8 cellular contexts compared by ENCODE assay signal in the genomic region with DNA sequence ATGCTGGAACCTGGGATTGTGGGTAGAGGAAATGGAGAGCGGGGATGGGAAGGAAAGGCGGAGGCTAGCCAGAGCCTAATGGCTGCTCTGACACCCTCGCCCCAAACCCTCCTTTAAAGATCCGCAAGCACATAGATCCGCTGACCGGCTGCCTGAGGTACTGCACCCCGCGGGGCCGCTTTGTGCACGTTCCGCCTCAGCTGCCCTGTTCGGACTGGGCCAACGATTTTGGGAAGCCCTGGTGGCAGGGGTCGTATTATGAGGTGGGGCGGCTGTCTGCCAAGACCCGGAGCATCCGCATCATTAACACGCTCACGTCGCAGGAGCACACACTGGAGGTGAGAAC. TPM values are rescaled to one million over a fixed set of nuclear protein-coding genes. Genes with fewer than 3 reads are reported as not detected.
A peak's percentile ranks its signal among the peaks of the same experiment; 100 is the strongest.
DNase-seq lines count a peak whose midpoint lies in the region; ATAC-seq and TF ChIP-seq lines count a peak whose summit lies in the region.

No MANE protein-coding gene starts in this region.

- no peak for TF ChIP-seq EP300 in Ishikawa (IDR thresholded peaks at IDR 0.05; ENCODE audit: borderline replicate concordance)

- no peaks in the 10 kb centered on the region for H3K27me3 Mint-ChIP-seq in Calu3 (ENCODE audit: unreplicated experiment)

- H3K14ac ChIP-seq in trophoblast cell (ENCODE audit: low read length): no peak overlapping the region

- peaks cover 14 to 17% of the 10 kb centered on the region in 2 experiments for H3K36me3 ChIP-seq in trophoblast cell (ENCODE audit: control insufficient read depth in 1 of 2, insufficient read depth in 2 of 2, low read length in 2 of 2)

- H4K12ac ChIP-seq in trophoblast cell (ENCODE audit: low read depth, low read length): peak overlapping the region; percentile 19

- no peak overlapping the region for H2AFZ ChIP-seq in trophoblast cell (ENCODE audit: insufficient read depth, low read length, poor library complexity)

- H3K27me3 ChIP-seq in foreskin keratinocyte: no peaks in the 10 kb centered on the region
- H3K27me3 ChIP-seq in trophoblast cell (ENCODE audit: insufficient read depth, low read length): no peaks in the 10 kb centered on the region

- no peak for TF ChIP-seq CTCF in Calu3 (IDR thresholded peaks at IDR 0.05; ENCODE audit: unreplicated experiment)
- TF ChIP-seq CTCF in foreskin keratinocyte (conservative IDR thresholded peaks at IDR 0.05): peak; percentile 60

- TF ChIP-seq RAD21 in Ishikawa (IDR thresholded peaks at IDR 0.05; ENCODE audit: low read depth): peak; percentile 22; the same call in 1 of the 2 replicates

- H3K79me2 ChIP-seq in trophoblast cell (ENCODE audit: control insufficient read depth, insufficient read depth, low read length, poor library complexity): peaks cover 2% of the 10 kb centered on the region

- H3K4me2 ChIP-seq in trophoblast cell (ENCODE audit: low read length): peak overlapping the region; percentile 78

- no peak overlapping the region for H3K23ac ChIP-seq in trophoblast cell (ENCODE audit: low read length)

- intact Hi-C loops in Calu3 (cut with micrococcal nuclease; ENCODE audit: unreplicated experiment): loop anchor here (10.0 kb wide), 1 partner anchor 114 kb away; no protein-coding TSS in a partner anchor

- H4K91ac ChIP-seq in trophoblast cell (ENCODE audit: low read depth, low read length): no peak overlapping the region

- peak overlapping the region; percentile 24 for H3K18ac ChIP-seq in trophoblast cell (ENCODE audit: low read length)

- H3K9ac ChIP-seq in trophoblast cell (ENCODE audit: low read length): peak overlapping the region; percentile 13

- peak overlapping the region; percentile 83 for H4K8ac ChIP-seq in trophoblast cell (ENCODE audit: low read depth, low read length)

- peaks cover 4% of the 10 kb centered on the region for H3K36me3 Mint-ChIP-seq in Calu3 (ENCODE audit: insufficient read depth, unreplicated experiment)

- H3K4me1 ChIP-seq in foreskin keratinocyte: peaks cover 6% of the 10 kb centered on the region
- peaks cover 18 to 26% of the 10 kb centered on the region in 2 experiments for H3K4me1 ChIP-seq in trophoblast cell (ENCODE audit: control insufficient read depth in 1 of 2, insufficient read depth in 2 of 2, low read length in 2 of 2)

- no CpG with 5 or more reads among the region's 20 CpGs for WGBS in trophoblast cell (ENCODE audit: extremely low coverage, insufficient coverage, insufficient read length)

- no peak overlapping the region for H2BK120ac ChIP-seq in trophoblast cell (ENCODE audit: insufficient read depth, low read length, poor library complexity)

- H3K27ac ChIP-seq in foreskin keratinocyte (peak overlapping the region; percentile 76), trophoblast cell (ENCODE audit: low read depth, low read length) (no peak overlapping the region)

- DNase-seq in Calu3 (peak; percentile 57), foreskin keratinocyte (peak in 1 of 2 donors; percentile 48), trophoblast cell (peak in 1 of 2 donors; percentile 31)
- peak; percentile 46 to 56 for DNase-seq in activated CD4-positive, alpha-beta T cell treated with anti-CD3 and anti-CD28 coated beads for 4 hours

- no peak overlapping the region for H2BK12ac ChIP-seq in trophoblast cell (ENCODE audit: low read length)

- ATAC-seq in foreskin keratinocyte (peak; percentile 48), HG02973 (IDR thresholded peaks at IDR 0.05; ENCODE audit: unreplicated experiment) (no peak), GM21390 (IDR thresholded peaks at IDR 0.05; ENCODE audit: unreplicated experiment) (no peak), HG03108 (IDR thresholded peaks at IDR 0.05; ENCODE audit: unreplicated experiment) (no peak)

- CTCF ChIA-PET in Calu3 (lab: Charles Lee): no interaction called here

- BruUV-seq in Calu3 (replicated peaks; lab: Mats Ljungman, UMichigan): no TSS peak

- no peaks in the 10 kb centered on the region for H3K9me3 ChIP-seq in trophoblast cell (ENCODE audit: insufficient read depth, low read depth, low read length)

- no peak overlapping the region for H2AK5ac ChIP-seq in trophoblast cell (ENCODE audit: low read length)

- no peak overlapping the region for H2BK5ac ChIP-seq in trophoblast cell (ENCODE audit: low read depth, low read length, poor library complexity)

- H3K4me3 Mint-ChIP-seq in Calu3 (ENCODE audit: low read depth, unreplicated experiment): no peak overlapping the region

- H3K4ac ChIP-seq in trophoblast cell (ENCODE audit: low read depth, low read length): no peak overlapping the region

- H3K27ac Mint-ChIP-seq in Calu3 (ENCODE audit: unreplicated experiment): no peak overlapping the region

- no peaks in the 10 kb centered on the region for H3K9me3 Mint-ChIP-seq in Calu3 (ENCODE audit: low read depth, unreplicated experiment)

- H3K4me3 ChIP-seq in trophoblast cell (ENCODE audit: low read depth, low read length): peak overlapping the region; percentile 73

- H3K79me1 ChIP-seq in trophoblast cell (ENCODE audit: low read length): peaks cover 19% of the 10 kb centered on the region

- H3K4me1 Mint-ChIP-seq in Calu3 (ENCODE audit: low read depth, unreplicated experiment): peaks cover 9% of the 10 kb centered on the region

TF ChIP-seq in Ishikawa, 13 proteins besides CTCF, POLR2A, EP300 and RAD21:
- no peak for TF ChIP-seq CREB1 (IDR thresholded peaks at IDR 0.05; ENCODE audit: low read depth)
- TF ChIP-seq YY1 (IDR thresholded peaks at IDR 0.05; ENCODE audit: low read depth): no peak; the same call in 1 of the 2 replicates

RNA-seq across cellular contexts. Expression of a gene that starts 0.7 kb away (rescaled TPM):
- total RNA-seq in Calu3 (2022) (8.0 and 8.4 TPM in 2 replicates), foreskin keratinocyte (8.9 and 10.2 TPM in 2 replicates)
- 4.8 and 6.6 TPM in 2 replicates for polyA plus RNA-seq in foreskin keratinocyte
- polyA plus RNA-seq in trophoblast cell (2013): 5.2 and 5.7 TPM in 2 replicates

RNA-seq across cellular contexts. Expression of a gene that starts 1.1 kb away (rescaled TPM):
- total RNA-seq in Calu3 (2022): 36.3 and 36.6 TPM in 2 replicates
- 119 and 136 TPM in 2 replicates for total RNA-seq in foreskin keratinocyte
- 143 and 146 TPM in 2 replicates for polyA plus RNA-seq in foreskin keratinocyte
- 73.2 and 77.1 TPM in 2 replicates for polyA plus RNA-seq in trophoblast cell (2013)

RNA-seq across cellular contexts. Expression of a gene that starts 3.6 kb away (rescaled TPM):
- total RNA-seq in Calu3 (2022) (2.9 and 3.6 TPM in 2 replicates), foreskin keratinocyte (0.58 and 0.67 TPM in 2 replicates)
- 0.65 and 1.3 TPM in 2 replicates for polyA plus RNA-seq in foreskin keratinocyte
- polyA plus RNA-seq in trophoblast cell (2013): 23.8 and 25.6 TPM in 2 replicates

RNA-seq across cellular contexts. Expression of a gene that starts 24.4 kb away (rescaled TPM):
- total RNA-seq in Calu3 (2022): 29.0 and 37.3 TPM in 2 replicates
- total RNA-seq in foreskin keratinocyte: 4.5 and 6.4 TPM in 2 replicates
- 2.4 and 2.6 TPM in 2 replicates for polyA plus RNA-seq in foreskin keratinocyte
- polyA plus RNA-seq in trophoblast cell (2013): 34.8 and 36.0 TPM in 2 replicates

RNA-seq across cellular contexts. Expression of a gene that starts 30.1 kb away (rescaled TPM):
- total RNA-seq in Calu3 (2022) (108 and 116 TPM in 2 replicates), foreskin keratinocyte (89.8 and 91.3 TPM in 2 replicates)
- 66.8 and 76.4 TPM in 2 replicates for polyA plus RNA-seq in foreskin keratinocyte
- polyA plus RNA-seq in trophoblast cell (2013): 38.1 and 38.8 TPM in 2 replicates
